17 cellular contexts compared by ENCODE assay signal in the genomic region with DNA sequence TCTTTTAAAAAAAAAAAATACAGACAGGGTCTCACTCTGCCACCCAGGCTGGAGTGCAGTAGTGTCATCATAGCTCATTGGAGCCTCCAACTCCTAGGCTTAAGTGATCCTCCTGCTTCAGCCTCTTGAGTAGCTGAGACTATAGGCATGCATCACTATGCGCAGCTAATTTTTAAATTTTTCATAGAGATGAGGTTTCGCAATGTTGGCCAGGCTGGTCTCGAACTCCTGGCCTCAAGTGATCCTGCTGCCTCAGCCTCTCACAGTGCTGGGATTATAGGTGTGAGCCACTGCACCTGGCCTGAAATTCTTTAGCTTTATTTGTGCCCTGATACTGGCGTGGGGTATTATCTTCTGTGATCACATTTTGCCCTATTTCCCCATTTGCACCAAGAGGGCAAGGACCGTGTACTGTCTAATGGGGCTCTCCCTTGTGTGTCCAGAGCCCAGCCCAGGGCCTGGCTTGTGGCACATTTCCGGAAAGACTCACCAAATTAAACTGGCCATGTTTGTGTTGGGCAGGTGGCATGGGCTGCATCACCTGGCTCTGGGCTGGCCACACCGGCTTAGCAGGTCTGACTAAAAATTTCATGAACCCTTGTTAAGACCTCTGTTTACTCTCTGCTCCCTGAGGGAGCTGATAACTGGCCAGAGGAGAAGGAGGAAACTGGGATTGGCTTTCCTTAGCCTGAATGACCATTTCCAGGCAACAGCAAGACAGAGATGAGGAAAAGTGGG. TPM values are rescaled to one million over a fixed set of nuclear protein-coding genes. Genes with fewer than 3 reads are reported as not detected.
A peak's percentile ranks its signal among the peaks of the same experiment; 100 is the strongest.
DNase-seq lines count a peak whose midpoint lies in the region; ATAC-seq and TF ChIP-seq lines count a peak whose summit lies in the region.
"Had no signal": no experiment of that assay in that cellular context is flagged by ENCODE, and none has a peak within 500 bp of the region (broad histone marks: within the 10 kb centered on the region; RNA-seq: fewer than 3 reads in every experiment).

No MANE protein-coding gene starts in this region.

- H3K27me3 Mint-ChIP-seq in progenitor cell of endocrine pancreas (no peaks in the 10 kb centered on the region), HFFc6 (ENCODE audit: insufficient read depth) (no peaks in the 10 kb centered on the region; the same call in 1 of the 2 replicates)
- no peaks in the 10 kb centered on the region for H3K27me3 Mint-ChIP-seq in activated naive CD8-positive, alpha-beta T cell treated with anti-CD3 and anti-CD28 coated beads, Interleukin-2, amount 50 U/mL, for 24 hours
- H3K27me3 Mint-ChIP-seq: activated CD4-positive, alpha-beta T cell treated with anti-CD3 and anti-CD28 coated beads for 36 hours; activated CD8-positive, alpha-beta memory T cell treated with anti-CD3 and anti-CD28 coated beads, Interleukin-2, amount 10 ng/mL, durations not matched to agents 7 days and 5 days had no signal

- H3K9me3 Mint-ChIP-seq in progenitor cell of endocrine pancreas (ENCODE audit: low read depth) (no peaks in the 10 kb centered on the region), HFFc6 (no peaks in the 10 kb centered on the region)
- H3K9me3 Mint-ChIP-seq in activated naive CD8-positive, alpha-beta T cell treated with anti-CD3 and anti-CD28 coated beads, Interleukin-2, amount 50 U/mL, for 24 hours = no peaks in the 10 kb centered on the region

- DNase-seq in LNCaP clone FGC (ENCODE audit: low read depth) (peak; percentile 99), epithelial cell of prostate (ENCODE audit: low read depth, low spot score) (peak; percentile 20), progenitor cell of endocrine pancreas (ENCODE audit: low spot score, unreplicated experiment) (no peak), HUDEP-2 (lab: John Stamatoyannopoulos, UW; ENCODE audit: unreplicated experiment in 76 of 76) (no peak), NCI-H2171 (lab: John Stamatoyannopoulos, UW) (no peak), HFFc6 (no peak)
- no peak for DNase-seq in activated naive CD8-positive, alpha-beta T cell treated with anti-CD3 and anti-CD28 coated beads, Interleukin-2, amount 50 U/mL, for 24 hours
- DNase-seq: activated CD4-positive, alpha-beta T cell treated with anti-CD3 and anti-CD28 coated beads for 36 hours; activated CD8-positive, alpha-beta memory T cell treated with anti-CD3 and anti-CD28 coated beads, Interleukin-2, amount 10 ng/mL, durations not matched to agents 7 days and 5 days; effector memory CD4-positive, alpha-beta T cell; NCI-H1105; NCI-H69; right cardiac atrium; stimulated activated naive CD4-positive, alpha-beta T cell treated with Interleukin-2 at 50 U/mL for 16 hours; uterus had no signal

- peak overlapping the region; percentile 25; the same call in 1 of the 2 replicates for H3K4me3 ChIP-seq in LNCaP clone FGC (ENCODE audit: low read depth, low read length)
- H3K4me3 ChIP-seq: uterus had no signal

- peak overlapping the region; percentile 93 for H3K27ac ChIP-seq in C4-2B
- H3K27ac ChIP-seq in epithelial cell of prostate = no peak overlapping the region
- H3K27ac ChIP-seq: KMS-11, uterus had no signal

- no peak for ATAC-seq in activated naive CD8-positive, alpha-beta T cell treated with anti-CD3 and anti-CD28 coated beads, Interleukin-2, amount 50 U/mL, for 24 hours
- ATAC-seq: activated CD4-positive, alpha-beta T cell treated with anti-CD3 and anti-CD28 coated beads for 36 hours; activated CD8-positive, alpha-beta memory T cell treated with anti-CD3 and anti-CD28 coated beads, Interleukin-2, amount 10 ng/mL, durations not matched to agents 7 days and 5 days; right cardiac atrium had no signal

- no peak overlapping the region for H3K4me3 Mint-ChIP-seq in progenitor cell of endocrine pancreas (ENCODE audit: low read depth)
- H3K4me3 Mint-ChIP-seq in activated naive CD8-positive, alpha-beta T cell treated with anti-CD3 and anti-CD28 coated beads, Interleukin-2, amount 50 U/mL, for 24 hours = no peak overlapping the region
- no peak overlapping the region for H3K4me3 Mint-ChIP-seq in HFFc6
- H3K4me3 Mint-ChIP-seq: activated CD4-positive, alpha-beta T cell treated with anti-CD3 and anti-CD28 coated beads for 36 hours; activated CD8-positive, alpha-beta memory T cell treated with anti-CD3 and anti-CD28 coated beads, Interleukin-2, amount 10 ng/mL, durations not matched to agents 7 days and 5 days had no signal

- TF ChIP-seq CTCF in C4-2B (conservative IDR thresholded peaks at IDR 0.05) (no peak), LNCaP clone FGC (IDR thresholded peaks at IDR 0.05; ENCODE audit: control insufficient read depth, extremely low read depth, insufficient read depth) (no peak), progenitor cell of endocrine pancreas (IDR thresholded peaks at IDR 0.05; ENCODE audit: unreplicated experiment) (no peak), HFFc6 (IDR thresholded peaks at IDR 0.05) (no peak)

- H3K27ac Mint-ChIP-seq in progenitor cell of endocrine pancreas = peak overlapping the region; percentile 90
- H3K27ac Mint-ChIP-seq in activated naive CD8-positive, alpha-beta T cell treated with anti-CD3 and anti-CD28 coated beads, Interleukin-2, amount 50 U/mL, for 24 hours = no peak overlapping the region
- H3K27ac Mint-ChIP-seq in HFFc6 = no peak overlapping the region
- H3K27ac Mint-ChIP-seq: activated CD4-positive, alpha-beta T cell treated with anti-CD3 and anti-CD28 coated beads for 36 hours; activated CD8-positive, alpha-beta memory T cell treated with anti-CD3 and anti-CD28 coated beads, Interleukin-2, amount 10 ng/mL, durations not matched to agents 7 days and 5 days had no signal

- H3K36me3 Mint-ChIP-seq in progenitor cell of endocrine pancreas (ENCODE audit: insufficient read depth) = no peaks in the 10 kb centered on the region
- H3K36me3 Mint-ChIP-seq in activated naive CD8-positive, alpha-beta T cell treated with anti-CD3 and anti-CD28 coated beads, Interleukin-2, amount 50 U/mL, for 24 hours (ENCODE audit: low read depth) = peaks cover 2% of the 10 kb centered on the region
- peaks cover 9% of the 10 kb centered on the region for H3K36me3 Mint-ChIP-seq in HFFc6 (ENCODE audit: low read depth)

- H3K4me1 Mint-ChIP-seq in progenitor cell of endocrine pancreas (ENCODE audit: low read depth) (peaks cover 17% of the 10 kb centered on the region), HFFc6 (ENCODE audit: low read depth) (peaks cover 12% of the 10 kb centered on the region)
- no peaks in the 10 kb centered on the region for H3K4me1 Mint-ChIP-seq in activated naive CD8-positive, alpha-beta T cell treated with anti-CD3 and anti-CD28 coated beads, Interleukin-2, amount 50 U/mL, for 24 hours
- H3K4me1 Mint-ChIP-seq: activated CD4-positive, alpha-beta T cell treated with anti-CD3 and anti-CD28 coated beads for 36 hours; activated CD8-positive, alpha-beta memory T cell treated with anti-CD3 and anti-CD28 coated beads, Interleukin-2, amount 10 ng/mL, durations not matched to agents 7 days and 5 days had no signal

RNA-seq across cellular contexts. Expression of a gene that starts 32.2 kb away (rescaled TPM):
- 6.6 and 7.4 TPM in 2 replicates for total RNA-seq in progenitor cell of endocrine pancreas
- total RNA-seq in HFFc6 (2021; fragmentation: NEBNext Ultra II Directional; extraction: Animal tissue kit (Norgen Biotek cat#: 25700)) = 1 to 10 TPM; 6.2 to 7.9 (median 7.1) TPM

Comparison
In these comparisons a context has a peak if more than half of its experiments do, and no peak if none do; other contexts are left out.
1. DNase-seq: peak in LNCaP clone FGC (single experiment) and epithelial cell of prostate (single experiment); none in progenitor cell of endocrine pancreas (single experiment), HUDEP-2 (0 of 76), NCI-H2171 (single experiment), activated naive CD8-positive, alpha-beta T cell treated with anti-CD3 and anti-CD28 coated beads, Interleukin-2, amount 50 U/mL, for 24 hours (single experiment) and HFFc6 (single experiment).